In genomic region chr19:17336872-17337674, GRCh38 we compare ENCODE assay signal across 1 cellular context.
TF ChIP-seq lines count a peak whose summit lies in the region.

GTPBP3 (plus strand) TSS chr19:17337553; CDS start chr19:17337612, 59 bp downstream.

TF ChIP-seq in K562, 482 proteins besides CTCF, POLR2A, EP300 and RAD21 (continued from another document and continues in another):
- TF ChIP-seq THRA (IDR thresholded peaks at IDR 0.05) = no peak
- peak in 1 of 2 experiments; percentile 82; a peak in 1 of 4 replicates for TF ChIP-seq RCOR1 (IDR thresholded peaks at IDR 0.05; ENCODE audit: borderline replicate concordance in 1 of 2, low read depth in 2 of 2, low read length in 2 of 2)
- no peak for TF ChIP-seq RFX7 (CRISPR knock-in tag; IDR thresholded peaks at IDR 0.05)
- no peak for TF ChIP-seq ZNF695 (CRISPR knock-in tag; IDR thresholded peaks at IDR 0.05)
- no peak for TF ChIP-seq ZNF212 (CRISPR knock-in tag; IDR thresholded peaks at IDR 0.05)
- TF ChIP-seq DPF2 (IDR thresholded peaks at IDR 0.05) = peak; percentile 65
- TF ChIP-seq KLF1 (tag; IDR thresholded peaks at IDR 0.05) = peak; percentile 74
- peak; percentile 67 for TF ChIP-seq SMAD4 (CRISPR knock-in tag; conservative IDR thresholded peaks at IDR 0.05)
- peak; percentile 97 for TF ChIP-seq NBN (IDR thresholded peaks at IDR 0.05; ENCODE audit: low read depth)
- peak; percentile 65; a peak in 3 of 4 replicates for TF ChIP-seq SIN3A (IDR thresholded peaks at IDR 0.05; ENCODE audit: borderline replicate concordance in 2 of 2, control insufficient read depth in 1 of 2, low read depth in 2 of 2, low read length in 2 of 2)
- peak; percentile 50 for TF ChIP-seq SAP30 (IDR thresholded peaks at IDR 0.05; ENCODE audit: borderline replicate concordance, insufficient read depth, low read depth, low read length, poor library complexity, severe bottlenecking)
- peak; percentile 100 for TF ChIP-seq ZEB2 (IDR thresholded peaks at IDR 0.05)
- peak; percentile 95 for TF ChIP-seq POLR2G (IDR thresholded peaks at IDR 0.05; ENCODE audit: low read depth, low read length)
- no peak for TF ChIP-seq STAT5B (CRISPR knock-in tag; IDR thresholded peaks at IDR 0.05)
- no peak for TF ChIP-seq MTF1 (CRISPR knock-in tag; IDR thresholded peaks at IDR 0.05; ENCODE audit: borderline replicate concordance)
- TF ChIP-seq GTF2B (IDR thresholded peaks at IDR 0.05; ENCODE audit: extremely low read depth, insufficient read length) = no peak
- peak; percentile 71; the same call in 1 of the 2 replicates for TF ChIP-seq ZNF431 (CRISPR knock-in tag; IDR thresholded peaks at IDR 0.05)
- no peak for TF ChIP-seq CBFA2T2 (conservative IDR thresholded peaks at IDR 0.05)
- TF ChIP-seq RBM39 (optimal IDR thresholded peaks at IDR 0.05; ENCODE audit: low read depth, low read length) = no peak
- TF ChIP-seq PHB (CRISPR knock-in tag; IDR thresholded peaks at IDR 0.05) = no peak
- peak; percentile 95 for TF ChIP-seq ZBTB7A (IDR thresholded peaks at IDR 0.05; ENCODE audit: borderline replicate concordance, control insufficient read depth, low read depth, low read length)
- no peak for TF ChIP-seq ZNF76 (CRISPR knock-in tag; IDR thresholded peaks at IDR 0.05; ENCODE audit: borderline replicate concordance)
- TF ChIP-seq NRF1 (conservative IDR thresholded peaks at IDR 0.05 in 1 of 2, IDR thresholded peaks at IDR 0.05 in 1 of 2) = peak; percentile 57 to 66
- no peak for TF ChIP-seq CEBPB (tag; IDR thresholded peaks at IDR 0.05)
- TF ChIP-seq CCAR2 (IDR thresholded peaks at IDR 0.05; ENCODE audit: low read depth, low read length) = no peak
- TF ChIP-seq DACH1 (IDR thresholded peaks at IDR 0.05; ENCODE audit: partially characterized antibody) = peak; percentile 18
- TF ChIP-seq POLR2H (tag; IDR thresholded peaks at IDR 0.05; ENCODE audit: low read depth) = no peak
- peak; percentile 77; the same call in 1 of the 2 replicates for TF ChIP-seq MYNN (IDR thresholded peaks at IDR 0.05)
- no peak for TF ChIP-seq MYNN (CRISPR knock-in tag; IDR thresholded peaks at IDR 0.05)
- TF ChIP-seq ZNF57 (CRISPR knock-in tag; IDR thresholded peaks at IDR 0.05) = no peak
- TF ChIP-seq ZNF707 (CRISPR knock-in tag; conservative IDR thresholded peaks at IDR 0.05) = no peak
- peak; percentile 97 for TF ChIP-seq CHD4 (IDR thresholded peaks at IDR 0.05; ENCODE audit: insufficient read depth, insufficient replicate concordance, low read depth, low read length, poor library complexity, severe bottlenecking)
- TF ChIP-seq AFF4 (CRISPR knock-in tag; IDR thresholded peaks at IDR 0.05) = no peak
- no peak for TF ChIP-seq SREBF2 (CRISPR knock-in tag; IDR thresholded peaks at IDR 0.05)
- TF ChIP-seq SPI1 (IDR thresholded peaks at IDR 0.05; ENCODE audit: borderline replicate concordance, low read depth, low read length) = peak; percentile 70; the same call in 1 of the 2 replicates
- TF ChIP-seq TAF9B (IDR thresholded peaks at IDR 0.05; ENCODE audit: partially characterized antibody) = no peak
- peak; percentile 86; the same call in 1 of the 2 replicates for TF ChIP-seq ZNF197 (CRISPR knock-in tag; IDR thresholded peaks at IDR 0.05; ENCODE audit: low read depth)
- TF ChIP-seq CHD1 (IDR thresholded peaks at IDR 0.05; ENCODE audit: low read length) = peak; percentile 82
- TF ChIP-seq SIRT6 (IDR thresholded peaks at IDR 0.05; ENCODE audit: low read depth, low read length) = no peak
- peak; percentile 95 for TF ChIP-seq TOE1 (IDR thresholded peaks at IDR 0.05; ENCODE audit: borderline replicate concordance)
- TF ChIP-seq TOE1 (CRISPR knock-in tag; IDR thresholded peaks at IDR 0.05; ENCODE audit: borderline replicate concordance, low read depth) = no peak; the same call in 1 of the 2 replicates
- no peak for TF ChIP-seq ZZZ3 (IDR thresholded peaks at IDR 0.05)
- no peak; the same call in 1 of the 2 replicates for TF ChIP-seq REST (CRISPR knock-in tag; IDR thresholded peaks at IDR 0.05; ENCODE audit: low read depth)
- TF ChIP-seq ELF4 (CRISPR knock-in tag; IDR thresholded peaks at IDR 0.05) = peak; percentile 85; the same call in 1 of the 2 replicates
- TF ChIP-seq SMARCC2 (IDR thresholded peaks at IDR 0.05; ENCODE audit: low read depth) = no peak; the same call in 1 of the 2 replicates
- no peak for TF ChIP-seq ZNF354B (CRISPR knock-in tag; IDR thresholded peaks at IDR 0.05)
- TF ChIP-seq MBD2 (IDR thresholded peaks at IDR 0.05; ENCODE audit: borderline replicate concordance, low read depth) = peak; percentile 98
- TF ChIP-seq NCOA4 (IDR thresholded peaks at IDR 0.05; ENCODE audit: partially characterized antibody) = no peak
- TF ChIP-seq MYBL2 (IDR thresholded peaks at IDR 0.05; ENCODE audit: low read depth) = no peak; the same call in 1 of the 2 replicates
- TF ChIP-seq MYBL2 (CRISPR knock-in tag; IDR thresholded peaks at IDR 0.05; ENCODE audit: borderline replicate concordance) = no peak
- 0 out of 2 replicates have a peak, but pooled peaks have one; percentile 1 for TF ChIP-seq ZNF316 (IDR thresholded peaks at IDR 0.05)
- no peak for TF ChIP-seq ZNF696 (CRISPR knock-in tag; conservative IDR thresholded peaks at IDR 0.05)
- no peak for TF ChIP-seq CBX2 (IDR thresholded peaks at IDR 0.05; ENCODE audit: insufficient read depth, low read length, poor library complexity, severe bottlenecking)
- TF ChIP-seq EWSR1 (IDR thresholded peaks at IDR 0.05; ENCODE audit: borderline replicate concordance, low read depth, partially characterized antibody) = no peak
- peak; percentile 91 for TF ChIP-seq ATF7 (IDR thresholded peaks at IDR 0.05)
- TF ChIP-seq TARDBP (IDR thresholded peaks at IDR 0.05) = no peak
- TF ChIP-seq LEF1 (IDR thresholded peaks at IDR 0.05) = peak; percentile 70
- TF ChIP-seq RREB1 (CRISPR knock-in tag; IDR thresholded peaks at IDR 0.05) = peak; percentile 61; the same call in 1 of the 2 replicates
- TF ChIP-seq TBP (optimal IDR thresholded peaks at IDR 0.05; ENCODE audit: low read depth, low read length) = peak; percentile 94
- peak; percentile 97 for TF ChIP-seq EP400 (IDR thresholded peaks at IDR 0.05)
- peak; percentile 89 for TF ChIP-seq CC2D1A (IDR thresholded peaks at IDR 0.05)
- no peak for TF ChIP-seq RBM22 (IDR thresholded peaks at IDR 0.05; ENCODE audit: low read depth, low read length, poor library complexity, severe bottlenecking)
- no peak for TF ChIP-seq CBX1 (IDR thresholded peaks at IDR 0.05; ENCODE audit: low read depth)
- TF ChIP-seq TCFL5 (CRISPR knock-in tag; conservative IDR thresholded peaks at IDR 0.05) = 0 out of 2 replicates have a peak, but pooled peaks have one; percentile 5
- peak; percentile 66; the same call in 1 of the 2 replicates for TF ChIP-seq JUND (IDR thresholded peaks at IDR 0.05; ENCODE audit: borderline replicate concordance, low read depth, low read length)
- TF ChIP-seq JUND (tag; IDR thresholded peaks at IDR 0.05; ENCODE audit: borderline replicate concordance, low read depth, low read length) = peak; percentile 70; the same call in 2 of the 3 replicates
